ENCODE assay signal across 18 cellular contexts in the genomic region with DNA sequence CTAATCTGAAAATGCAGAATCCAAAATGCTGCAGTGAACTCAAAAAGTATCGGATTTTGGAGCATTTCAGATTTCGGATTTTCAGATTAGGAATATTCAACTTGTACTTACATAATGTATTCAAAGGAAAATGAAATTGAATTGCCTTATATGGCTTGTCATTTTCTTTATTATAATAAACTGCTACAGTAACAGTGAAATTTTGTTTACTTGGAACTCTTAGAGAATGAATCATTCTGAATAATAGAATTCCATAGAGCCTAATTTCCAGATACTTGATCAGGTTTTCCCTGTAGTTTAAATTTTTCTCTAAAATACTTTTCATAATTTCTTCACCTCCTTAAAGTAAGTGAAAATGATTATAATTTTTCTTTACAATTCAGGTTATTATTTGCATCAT. TPM values are rescaled to one million over a fixed set of nuclear protein-coding genes. Genes with fewer than 3 reads are reported as not detected.
DNase-seq lines count a peak whose midpoint lies in the region; ATAC-seq, FAIRE-seq and TF ChIP-seq lines count a peak whose summit lies in the region.
"Had no signal": no experiment of that assay in that cellular context is flagged by ENCODE, and none has a peak within 500 bp of the region (broad histone marks: within the 10 kb centered on the region; RNA-seq: fewer than 3 reads in every experiment).

No MANE protein-coding gene starts in this region.

- no peak overlapping the region for H4K5ac ChIP-seq in IMR-90 (ENCODE audit: low read depth, low read length)

- H3K14ac ChIP-seq in IMR-90 (replicated peaks; ENCODE audit: low read depth, low read length): no peak overlapping the region

- H2AFZ ChIP-seq in ACC112 (ENCODE audit: low read length, unreplicated experiment): peak overlapping the region; percentile 24
- H2AFZ ChIP-seq in IMR-90 (replicated peaks; ENCODE audit: low read length, poor library complexity): no peak overlapping the region
- H2AFZ ChIP-seq in mammary epithelial cell (ENCODE audit: low read depth, low read length): no peak overlapping the region
- no peak overlapping the region for H2AFZ ChIP-seq in keratinocyte (ENCODE audit: control insufficient read depth, low read length)

- peak overlapping the region; percentile 87 for H3K27ac ChIP-seq in ACC112 (ENCODE audit: low read depth, low read length)
- no peak overlapping the region; the same call in 1 of the 2 replicates for H3K27ac ChIP-seq in IMR-90 (ENCODE audit: insufficient read depth, low read length)
- peak overlapping the region; percentile 66 for H3K27ac ChIP-seq in mammary epithelial cell (ENCODE audit: insufficient read depth, low read depth, low read length)
- peak overlapping the region; percentile 90 for H3K27ac ChIP-seq in keratinocyte (ENCODE audit: control insufficient read depth, insufficient read depth, low read length)

- peaks cover 51% of the 10 kb centered on the region for H3K79me2 ChIP-seq in ACC112 (ENCODE audit: control insufficient read depth, insufficient read depth, low read length, unreplicated experiment)
- peaks cover 62% of the 10 kb centered on the region for H3K79me2 ChIP-seq in mammary epithelial cell (ENCODE audit: insufficient read depth, low read length)
- peaks cover 40% of the 10 kb centered on the region for H3K79me2 ChIP-seq in keratinocyte (ENCODE audit: control insufficient read depth, insufficient read depth, low read length)

- H3K79me1 ChIP-seq in IMR-90 (ENCODE audit: low read depth in 1 of 2, low read length in 2 of 2): peaks cover 14 to 38% of the 10 kb centered on the region in 2 experiments; a peak in 3 of 4 replicates

- H2BK20ac ChIP-seq in IMR-90 (ENCODE audit: low read depth, low read length): no peak overlapping the region

- no peaks in the 10 kb centered on the region for H3K36me3 ChIP-seq in ACC112 (ENCODE audit: insufficient read depth, low read length)
- H3K36me3 ChIP-seq in IMR-90 (ENCODE audit: control insufficient read depth, insufficient read depth, low read length): peaks cover 10% of the 10 kb centered on the region
- peaks cover 4% of the 10 kb centered on the region for H3K36me3 ChIP-seq in mammary epithelial cell (ENCODE audit: insufficient read depth, low read length)
- H3K36me3 ChIP-seq in keratinocyte (ENCODE audit: control insufficient read depth in 2 of 2, extremely low read depth in 1 of 2, insufficient read depth in 2 of 2, low read length in 2 of 2): no peaks in the 10 kb centered on the region

- H3K9me3 ChIP-seq in IMR-90 (ENCODE audit: control insufficient read depth, insufficient read depth, low read length): no peaks in the 10 kb centered on the region
- no peaks in the 10 kb centered on the region for H3K9me3 ChIP-seq in mammary epithelial cell (replicated peaks; ENCODE audit: insufficient read depth, low read length)
- H3K9me3 ChIP-seq in keratinocyte (ENCODE audit: control insufficient read depth, low read depth, low read length): no peaks in the 10 kb centered on the region

- no peak overlapping the region for H4K8ac ChIP-seq in IMR-90 (ENCODE audit: low read depth in 2 of 2, low read length in 2 of 2)

- H3K36me3 Mint-ChIP-seq in activated T-cell treated with anti-CD3 and anti-CD28 coated beads, Interleukin-2, amount 50 U/mL, for 4 hours (ENCODE audit: insufficient read depth): peaks cover 27% of the 10 kb centered on the region

- CTCF ChIA-PET in IMR-90 (lab: Yijun Ruan, JAX) (no interaction called here), mammary epithelial cell (lab: Charles Lee; ENCODE audit: low non-redundant PET) (interaction anchor here (0.6 kb wide), 2 partner anchors 65 to 1798 kb away, joined by 3 to 4 read pairs; no protein-coding TSS in a partner anchor)

- no peak overlapping the region for H2AK9ac ChIP-seq in IMR-90 (replicated peaks; ENCODE audit: low read depth, low read length, poor library complexity)

- H3K27me3 ChIP-seq in ACC112 (ENCODE audit: insufficient read depth, low read length): no peaks in the 10 kb centered on the region
- H3K27me3 ChIP-seq in IMR-90 (ENCODE audit: control insufficient read depth, insufficient read depth, low read length): no peaks in the 10 kb centered on the region
- H3K27me3 ChIP-seq in mammary epithelial cell (ENCODE audit: insufficient read depth, low read length): no peaks in the 10 kb centered on the region
- no peaks in the 10 kb centered on the region for H3K27me3 ChIP-seq in keratinocyte (ENCODE audit: control insufficient read depth, extremely low read depth, insufficient read depth, low read length)

- BruUV-seq in IMR-90 (replicated peaks; lab: Mats Ljungman, UMichigan) (no TSS peak), mammary epithelial cell (replicated peaks; lab: Mats Ljungman, UMichigan) (no TSS peak)

- peak overlapping the region; percentile 86; the same call in 1 of the 2 replicates for H3K4me2 ChIP-seq in IMR-90 (ENCODE audit: low read depth, low read length)
- H3K4me2 ChIP-seq in mammary epithelial cell (ENCODE audit: insufficient read depth, low read depth, low read length): peak overlapping the region; percentile 50
- H3K4me2 ChIP-seq in keratinocyte (ENCODE audit: control insufficient read depth, extremely low read depth, insufficient read depth, low read depth, low read length): peak overlapping the region; percentile 75

- H2BK15ac ChIP-seq in IMR-90 (ENCODE audit: low read depth, low read length): no peak overlapping the region

- dilution Hi-C loops in IMR-90 (cut with HindIII; ENCODE audit: low sequenced_read_pairs, unreplicated experiment) (no loop called here), mammary epithelial cell (cut with HindIII; ENCODE audit: low sequenced_read_pairs) (no loop called here), keratinocyte (cut with MboI; ENCODE audit: extremely low pct_ligation_motif_present, low sequenced_read_pairs) (no loop called here)

- peaks cover 18% of the 10 kb centered on the region for H3K4me1 Mint-ChIP-seq in activated T-cell treated with anti-CD3 and anti-CD28 coated beads, Interleukin-2, amount 50 U/mL, for 4 hours (ENCODE audit: low read depth)

- no peak overlapping the region for H3K56ac ChIP-seq in IMR-90 (ENCODE audit: extremely low read depth, insufficient read depth, low read length)

- H3K9me3 Mint-ChIP-seq in activated T-cell treated with anti-CD3 and anti-CD28 coated beads, Interleukin-2, amount 50 U/mL, for 4 hours: no peaks in the 10 kb centered on the region

- no peak overlapping the region for H3K9ac ChIP-seq in IMR-90 (ENCODE audit: low read depth, low read length)
- no peak overlapping the region for H3K9ac ChIP-seq in mammary epithelial cell (ENCODE audit: insufficient read depth, low read length)
- H3K9ac ChIP-seq in keratinocyte (ENCODE audit: control insufficient read depth, extremely low read depth, insufficient read depth, low read length): peak overlapping the region; percentile 40

- H3K4me3 Mint-ChIP-seq in activated T-cell treated with anti-CD3 and anti-CD28 coated beads, Interleukin-2, amount 50 U/mL, for 4 hours: no peak overlapping the region

- H4K20me1 ChIP-seq in IMR-90 (ENCODE audit: insufficient read depth, low read length) (peaks cover 9% of the 10 kb centered on the region; the same call in 1 of the 2 replicates), mammary epithelial cell (ENCODE audit: insufficient read depth, low read length) (no peaks in the 10 kb centered on the region), keratinocyte (ENCODE audit: control insufficient read depth, extremely low read depth, insufficient read depth, low read length) (no peaks in the 10 kb centered on the region)

- WGBS in IMR-90 (ENCODE audit: extremely low coverage in 2 of 2, insufficient read length in 1 of 2), 2 experiments: no CpG with 5 or more reads among the region's 2 CpGs
- WGBS in mammary epithelial cell (ENCODE audit: low coverage, missing lambda C conversion rate): 100% methylated on average over 2 of the region's 2 CpGs

- H3K9me1 ChIP-seq in IMR-90 (ENCODE audit: insufficient read depth, low read length): peaks cover 1% of the 10 kb centered on the region; the same call in 1 of the 2 replicates
- H3K9me1 ChIP-seq in keratinocyte (ENCODE audit: control insufficient read depth, extremely low read depth, insufficient read depth, low read length): no peaks in the 10 kb centered on the region

- TF ChIP-seq POLR2A in IMR-90 (IDR thresholded peaks at IDR 0.05; ENCODE audit: low read depth, low read length): no peak

- DNase-seq in IMR-90: no peak
- no peak for DNase-seq in mammary epithelial cell
- no peak for DNase-seq in keratinocyte (ENCODE audit: low read depth, low spot score)
- no peak for DNase-seq in urothelium cell line (ENCODE audit: low spot score)
- no peak for DNase-seq in RPMI8226
- no peak for DNase-seq in activated CD4-positive, alpha-beta T cell treated with anti-CD3 and anti-CD28 coated beads, Interleukin-2, amount 50 U/mL, for 48 hours
- no peak for DNase-seq in activated T-cell treated with anti-CD3 and anti-CD28 coated beads, Interleukin-2, amount 50 U/mL, for 4 hours
- DNase-seq: AML-193, DND-41, GOT3, KBM-7, NCI-H1092, NCI-H187, NCI-H446, SHP77 had no signal

- H3K27me3 Mint-ChIP-seq in activated T-cell treated with anti-CD3 and anti-CD28 coated beads, Interleukin-2, amount 50 U/mL, for 4 hours (ENCODE audit: low read depth): no peaks in the 10 kb centered on the region

- peak overlapping the region; percentile 87 for H2BK5ac ChIP-seq in IMR-90 (ENCODE audit: low read depth, low read length, poor library complexity, severe bottlenecking)

- no peak for TF ChIP-seq CTCF in IMR-90 (conservative IDR thresholded peaks at IDR 0.05; ENCODE audit: low read depth, low read length)
- no peak for TF ChIP-seq CTCF in mammary epithelial cell (conservative IDR thresholded peaks at IDR 0.05 in 1 of 2, IDR thresholded peaks at IDR 0.05 in 1 of 2; ENCODE audit: extremely low read depth in 1 of 2, insufficient read depth in 1 of 2, low read depth in 1 of 2, low read length in 2 of 2)
- TF ChIP-seq CTCF in keratinocyte (optimal IDR thresholded peaks at IDR 0.05 in 1 of 3, IDR thresholded peaks at IDR 0.05 in 1 of 3, conservative IDR thresholded peaks at IDR 0.05 in 1 of 3; ENCODE audit: extremely low read depth in 1 of 3, insufficient read depth in 2 of 3, low read length in 3 of 3): no peak

- H2BK120ac ChIP-seq in IMR-90 (ENCODE audit: low read depth, low read length): no peak overlapping the region

- H4K91ac ChIP-seq in IMR-90 (ENCODE audit: insufficient read depth, low read depth, low read length): no peak overlapping the region

- H3K23ac ChIP-seq in IMR-90 (ENCODE audit: low read depth, low read length): no peak overlapping the region

- H3K4me3 ChIP-seq in ACC112 (ENCODE audit: low read depth, low read length): peak overlapping the region; percentile 61; the same call in 1 of the 2 replicates
- H3K4me3 ChIP-seq in IMR-90 (ENCODE audit: insufficient read depth, low read depth, low read length): no peak overlapping the region
- H3K4me3 ChIP-seq in mammary epithelial cell (replicated peaks in 1 of 3; ENCODE audit: insufficient read depth in 1 of 3, low read depth in 2 of 3, low read length in 3 of 3): peak overlapping the region in 1 of 3 experiments; percentile 12
- H3K4me3 ChIP-seq in keratinocyte (ENCODE audit: control insufficient read depth in 2 of 3, extremely low read depth in 1 of 3, insufficient read depth in 2 of 3, low read depth in 1 of 3, low read length in 3 of 3): peak overlapping the region in 1 of 3 experiments; percentile 19

- intact Hi-C loops in IMR-90 (cut with micrococcal nuclease) (no loop called here), mammary epithelial cell (cut with micrococcal nuclease) (no loop called here)

- in situ Hi-C loops in IMR-90 (cut with MboI; ENCODE audit: low sequenced_read_pairs): no loop called here
- in situ Hi-C loops in mammary epithelial cell (cut with MboI; ENCODE audit: low sequenced_read_pairs in 2 of 2): no loop called here

- H2AK5ac ChIP-seq in IMR-90 (ENCODE audit: low read depth, low read length): no peak overlapping the region

- no peak for FAIRE-seq in keratinocyte (lab: Jason Lieb, UNC)
- no peak for FAIRE-seq in urothelium cell line (lab: Jason Lieb, UNC)
- FAIRE-seq: A204.1, D721Med had no signal

- H3K4ac ChIP-seq in IMR-90 (ENCODE audit: low read depth, low read length): no peak overlapping the region

- H3K4me1 ChIP-seq in ACC112 (ENCODE audit: control insufficient read depth, insufficient read depth, low read length, unreplicated experiment) (peaks cover 11% of the 10 kb centered on the region), IMR-90 (ENCODE audit: control insufficient read depth, insufficient read depth, low read length) (no peaks in the 10 kb centered on the region), mammary epithelial cell (ENCODE audit: insufficient read depth, low read length) (peaks cover 13% of the 10 kb centered on the region), keratinocyte (ENCODE audit: control insufficient read depth, extremely low read depth, insufficient read depth, low read length) (peaks cover 22% of the 10 kb centered on the region)

- ATAC-seq in IMR-90 (ENCODE audit: low read depth): peak; percentile 73
- ATAC-seq in activated T-cell treated with anti-CD3 and anti-CD28 coated beads, Interleukin-2, amount 50 U/mL, for 4 hours: no peak

- TF ChIP-seq RAD21 in IMR-90 (IDR thresholded peaks at IDR 0.05; ENCODE audit: low read length): no peak

- POLR2A ChIA-PET in IMR-90 (lab: Charles Lee; ENCODE audit: unreplicated experiment): no interaction called here

- no peak overlapping the region for H3K18ac ChIP-seq in IMR-90 (ENCODE audit: low read depth, low read length)

RNA-seq across cellular contexts. Expression of gene TTC17, which starts 17.3 kb away (rescaled TPM):
- total RNA-seq in IMR-90 (2012; rRNA removed) (61.3 and 69.4 TPM in 2 replicates), mammary epithelial cell (10 to 100 TPM; 62.5 to 63.5 TPM)
- polyA plus RNA-seq in IMR-90 (2012; rRNA removed) (56.3 and 57.3 TPM in 2 replicates), mammary epithelial cell (34.0 TPM), keratinocyte (37.3 to 62.9 TPM (median 53.4 TPM) in 3 replicates)
- 12.6 and 20.5 TPM in 2 replicates for polyA plus RNA-seq in IMR-90 (2012; cell fraction: cytosol; rRNA removed)
- 88.0 and 222 TPM in 2 replicates for polyA plus RNA-seq in IMR-90 (2012; cell fraction: nucleus; rRNA removed; ENCODE audit: low replicate concordance)
- polyA minus RNA-seq in mammary epithelial cell (37.2 TPM), keratinocyte (43.3 to 117 TPM (median 91.6 TPM) in 3 replicates)
- polyA plus RNA-seq in keratinocyte (2011; ENCODE audit: low read depth): 66.2 TPM
- polyA plus RNA-seq in keratinocyte (2011; cell fraction: cytosol; rRNA removed): 14.2 and 20.8 TPM in 2 replicates
- 139 and 147 TPM in 2 replicates for polyA plus RNA-seq in keratinocyte (2011; cell fraction: nucleus; rRNA removed)
- 19.9 and 31.7 TPM in 2 replicates for polyA plus RNA-seq in keratinocyte (2012; ENCODE audit: low replicate concordance)
- 15.7 TPM for polyA minus RNA-seq in keratinocyte (2011; cell fraction: cytosol; rRNA and poly(A)+ RNA removed)
- 98.6 and 174 TPM in 2 replicates for polyA minus RNA-seq in keratinocyte (2011; cell fraction: nucleus; rRNA and poly(A)+ RNA removed)
- 10 to 100 TPM; 35.1 to 40.6 (median 37.8) TPM for total RNA-seq in activated T-cell treated with anti-CD3 and anti-CD28 coated beads, Interleukin-2, amount 50 U/mL, for 4 hours
